Comparison of ENCODE assay signal across 14 cellular contexts in genomic region chr19:33408116-33408515, GRCh38. TPM values are rescaled to one million over a fixed set of nuclear protein-coding genes. Genes with fewer than 3 reads are reported as not detected.
A peak's percentile ranks its signal among the peaks of the same experiment; 100 is the strongest.
DNase-seq lines count a peak whose midpoint lies in the region; ATAC-seq, FAIRE-seq and TF ChIP-seq lines count a peak whose summit lies in the region.
"Had no signal": no experiment of that assay in that cellular context is flagged by ENCODE, and none has a peak within 500 bp of the region (broad histone marks: within the 10 kb centered on the region; RNA-seq: fewer than 3 reads in every experiment).

No MANE protein-coding gene starts in this region.

- DNase-seq in left ventricle myocardium superior, result peak; percentile 15
- no peak for DNase-seq in right atrium auricular region (ENCODE audit: low spot score)
- peak; percentile 48 for DNase-seq in kidney
- DNase-seq in HuH-7 (ENCODE audit: low spot score), result no peak
- DNase-seq: BE2C, Caco-2, DND-41, GF-D8, HCEC 1CT had no signal

- H3K27ac Mint-ChIP-seq in dendritic cell treated with granulocyte-macrophage colony-stimulating factor and Interleukin-4, amounts not matched to agents 40 ng/mL and 50 ng/mL, for 4 days, result peak overlapping the region; percentile 91

- H3K4me3 Mint-ChIP-seq in dendritic cell treated with granulocyte-macrophage colony-stimulating factor and Interleukin-4, amounts not matched to agents 40 ng/mL and 50 ng/mL, for 4 days, result no peak overlapping the region
- H3K4me3 Mint-ChIP-seq: CD8-positive, alpha-beta memory T cell had no signal

- peaks cover 52% of the 10 kb centered on the region for H3K36me3 Mint-ChIP-seq in dendritic cell treated with granulocyte-macrophage colony-stimulating factor and Interleukin-4, amounts not matched to agents 40 ng/mL and 50 ng/mL, for 4 days (ENCODE audit: low read depth)

- no peaks in the 10 kb centered on the region for H3K36me3 ChIP-seq in right atrium auricular region
- H3K36me3 ChIP-seq in kidney (ENCODE audit: control insufficient read depth in 1 of 2, insufficient read depth in 2 of 2, low read length in 2 of 2), result peaks cover 2 to 18% of the 10 kb centered on the region in 2 donors

- H3K4me1 Mint-ChIP-seq in dendritic cell treated with granulocyte-macrophage colony-stimulating factor and Interleukin-4, amounts not matched to agents 40 ng/mL and 50 ng/mL, for 4 days (ENCODE audit: low read depth), result peaks cover 59% of the 10 kb centered on the region
- H3K4me1 Mint-ChIP-seq: CD8-positive, alpha-beta memory T cell had no signal

- H3K9me3 ChIP-seq in right atrium auricular region (no peaks in the 10 kb centered on the region), kidney (ENCODE audit: control insufficient read depth in 1 of 2, low read length in 2 of 2) (no peaks in the 10 kb centered on the region)
- H3K9me3 ChIP-seq: A549, BE2C, Caco-2 had no signal

- H3K9me3 Mint-ChIP-seq in dendritic cell treated with granulocyte-macrophage colony-stimulating factor and Interleukin-4, amounts not matched to agents 40 ng/mL and 50 ng/mL, for 4 days, result no peaks in the 10 kb centered on the region
- H3K9me3 Mint-ChIP-seq: CD8-positive, alpha-beta memory T cell had no signal

- H3K27me3 ChIP-seq in right atrium auricular region, result no peaks in the 10 kb centered on the region
- H3K27me3 ChIP-seq: BE2C had no signal

- intact Hi-C loops in left ventricle myocardium superior (cut with micrococcal nuclease) (loop anchor here (5.0 kb wide), 1 partner anchor 166 kb away; no protein-coding TSS in a partner anchor), kidney (cut with DNase I) (loop anchor here (5.0 kb wide), 1 partner anchor 171 kb away; no protein-coding TSS in a partner anchor)
- intact Hi-C loops in dendritic cell treated with granulocyte-macrophage colony-stimulating factor and Interleukin-4, amounts not matched to agents 40 ng/mL and 50 ng/mL, for 4 days (cut with micrococcal nuclease), result loop anchor here (5.0 kb wide), 1 partner anchor 106 kb away; the partner anchor contains the start of gene CEBPA

- H3K4me1 ChIP-seq in right atrium auricular region (peaks cover 0 to 6% of the 10 kb centered on the region in 2 donors), kidney (ENCODE audit: control insufficient read depth in 1 of 2, insufficient read depth in 1 of 2, low read depth in 1 of 2, low read length in 2 of 2) (peaks cover 2 to 3% of the 10 kb centered on the region in 2 donors)

- FAIRE-seq in kidney (lab: Jason Lieb, UNC), result no peak
- FAIRE-seq: A549, HTR-8/SVneo had no signal

- H3K27ac ChIP-seq in right atrium auricular region (no peak overlapping the region), kidney (ENCODE audit: low read depth in 2 of 2, low read length in 2 of 2) (no peak overlapping the region)
- H3K27ac ChIP-seq: A549 had no signal

- ATAC-seq in left ventricle myocardium superior (no peak), GM18520 (IDR thresholded peaks at IDR 0.05; ENCODE audit: unreplicated experiment) (no peak)
- ATAC-seq: A549 had no signal

- no peaks in the 10 kb centered on the region for H3K27me3 Mint-ChIP-seq in dendritic cell treated with granulocyte-macrophage colony-stimulating factor and Interleukin-4, amounts not matched to agents 40 ng/mL and 50 ng/mL, for 4 days
- H3K27me3 Mint-ChIP-seq: CD8-positive, alpha-beta memory T cell had no signal

- TF ChIP-seq CTCF in right atrium auricular region (IDR thresholded peaks at IDR 0.05) (no peak), kidney (IDR thresholded peaks at IDR 0.05; ENCODE audit: borderline replicate concordance, extremely low read depth, insufficient read depth) (no peak)

- no peak overlapping the region for H3K9ac ChIP-seq in kidney (ENCODE audit: low read length in 2 of 2)

- H3K4me3 ChIP-seq in right atrium auricular region (no peak overlapping the region), kidney (ENCODE audit: low read length in 2 of 2) (no peak overlapping the region)
- H3K4me3 ChIP-seq: A549 had no signal

RNA-seq across cellular contexts. Expression of gene CEBPG, which starts 34.6 kb away (rescaled TPM):
- total RNA-seq in left ventricle myocardium superior, result 17.0 TPM
- 10 to 100 TPM; 12.9 to 15.2 TPM for total RNA-seq in right atrium auricular region
- 22.4 TPM for total RNA-seq in kidney
- polyA plus RNA-seq in kidney (ENCODE audit: insufficient read depth, low read depth, low replicate concordance), result 13.0 TPM

Comparison
In these comparisons a context has a peak if more than half of its experiments do, and no peak if none do; other contexts are left out.
1. DNase-seq: peak in left ventricle myocardium superior (single experiment) and kidney (single experiment); none in right atrium auricular region (single experiment) and HuH-7 (single experiment).